2 cellular contexts compared by ENCODE assay signal in genomic region chr13:93435651-93436050, GRCh38.
TF ChIP-seq lines count a peak whose summit lies in the region.

No MANE protein-coding gene starts in this region.

TF ChIP-seq in HepG2, 621 proteins besides CTCF, POLR2A, EP300 and RAD21:
- TF ChIP-seq ASH2L (IDR thresholded peaks at IDR 0.05; ENCODE audit: insufficient read length, low read depth, low read length) = no peak
- no peak for TF ChIP-seq ZNF589 (CRISPR knock-in tag; conservative IDR thresholded peaks at IDR 0.05)
- peak; percentile 88 for TF ChIP-seq MAFF (IDR thresholded peaks at IDR 0.05; ENCODE audit: low read depth, low read length)
- TF ChIP-seq NFE2L2 (IDR thresholded peaks at IDR 0.05; ENCODE audit: low read length) = 0 out of 2 replicates have a peak, but pooled peaks have one; percentile 13
- TF ChIP-seq MAFK (conservative IDR thresholded peaks at IDR 0.05 in 1 of 2, IDR thresholded peaks at IDR 0.05 in 1 of 2; ENCODE audit: low read length in 2 of 2) = peak; percentile 81 to 95
- no peak for TF ChIP-seq HDAC2 (CRISPR knock-in tag; IDR thresholded peaks at IDR 0.05)

TF ChIP-seq in IMR-90, 13 proteins besides CTCF, POLR2A, EP300 and RAD21:
- no peak for TF ChIP-seq MXI1 (IDR thresholded peaks at IDR 0.05; ENCODE audit: borderline replicate concordance, low read depth, low read length)
- TF ChIP-seq MAZ (IDR thresholded peaks at IDR 0.05; ENCODE audit: borderline replicate concordance, low read depth, low read length) = no peak
- 0 out of 2 replicates have a peak, but pooled peaks have one; percentile 28 for TF ChIP-seq NFE2L2 (IDR thresholded peaks at IDR 0.05; ENCODE audit: low read depth, low read length)
- TF ChIP-seq MAFK (IDR thresholded peaks at IDR 0.05; ENCODE audit: low read depth, low read length) = peak; percentile 90
